8 cellular contexts compared by ENCODE assay signal in the genomic region with DNA sequence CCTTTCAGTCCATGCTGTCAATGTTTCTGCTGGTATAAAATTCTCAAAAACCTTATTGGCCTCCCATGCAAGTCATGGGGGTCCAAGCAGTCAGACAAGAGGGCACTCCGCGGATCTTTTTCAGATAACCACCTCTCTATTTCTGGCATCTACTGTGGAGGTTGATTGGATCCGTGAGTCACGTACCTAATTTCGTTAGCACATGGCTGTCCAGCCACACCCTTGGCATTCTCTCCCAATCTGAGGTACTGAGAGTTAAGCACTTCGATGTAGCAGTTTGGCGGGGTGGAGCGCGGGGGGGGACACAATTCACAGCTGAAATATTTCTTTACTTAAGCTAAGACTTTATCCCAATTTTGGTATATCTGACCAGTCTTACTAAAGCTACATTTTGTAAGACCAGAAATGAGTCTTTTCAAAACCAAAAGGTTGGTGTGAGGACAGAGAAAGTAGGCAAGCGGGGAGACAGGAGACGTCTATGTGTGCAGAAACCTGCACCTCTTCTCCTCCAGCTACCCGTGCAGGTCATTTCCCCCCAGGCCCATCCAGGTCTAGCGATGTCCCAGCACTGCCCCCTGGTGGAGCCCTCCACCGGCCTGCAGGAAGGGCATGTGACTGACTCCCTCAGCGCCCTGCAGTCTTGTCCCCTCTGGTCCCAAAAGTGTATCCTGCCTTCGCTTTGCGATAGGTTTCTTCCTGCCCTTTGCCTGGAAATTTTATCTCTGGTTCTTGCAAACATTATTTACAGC.
A peak's percentile ranks its signal among the peaks of the same experiment; 100 is the strongest.
DNase-seq lines count a peak whose midpoint lies in the region; ATAC-seq and TF ChIP-seq lines count a peak whose summit lies in the region.

No MANE protein-coding gene starts in this region.

- peaks cover 61% of the 10 kb centered on the region for H3K4me1 ChIP-seq in PC-3 (ENCODE audit: insufficient read depth, low read length)

- intact Hi-C loops in Right ventricle myocardium inferior (cut with DNase I): no loop called here
- intact Hi-C loops in cardiac septum (cut with DNase I): no loop called here
- intact Hi-C loops in PC-3 (cut with micrococcal nuclease): loop anchor here (2.0 to 10.0 kb wide), 5 partner anchors 90 to 640 kb away; no protein-coding TSS in a partner anchor

- no peaks in the 10 kb centered on the region for H3K9me3 ChIP-seq in PC-3 (ENCODE audit: low read length)

- H3K4me2 ChIP-seq in PC-3 (ENCODE audit: low read length): peak overlapping the region; percentile 55

- H3K27ac Mint-ChIP-seq in activated naive CD4-positive, alpha-beta T cell treated with anti-CD3 and anti-CD28 coated beads, Interleukin-2, amount 10 ng/mL, durations not matched to agents 7 days and 5 days: no peak overlapping the region

- H3K4me3 ChIP-seq in PC-3 (ENCODE audit: low read length) (no peak overlapping the region), kidney epithelial cell (ENCODE audit: low read depth, low read length) (no peak overlapping the region)

- H3K27ac ChIP-seq in PC-3 (ENCODE audit: low read length): peak overlapping the region; percentile 100

- DNase-seq in Right ventricle myocardium inferior (ENCODE audit: missing footprints): peak; percentile 68
- DNase-seq in cardiac septum (ENCODE audit: low spot score): no peak
- DNase-seq in PC-3: peak; percentile 37
- DNase-seq in activated naive CD4-positive, alpha-beta T cell treated with anti-CD3 and anti-CD28 coated beads, Interleukin-2, amount 10 ng/mL, durations not matched to agents 7 days and 5 days: peak; percentile 63
- no peak for DNase-seq in kidney epithelial cell (ENCODE audit: low read depth)
- peak; percentile 51 for DNase-seq in stimulated activated CD8-positive, alpha-beta memory T cell treated with anti-CD3 and anti-CD28 coated beads, Interleukin-4, amount 100 ng/mL, for 24 hours (ENCODE audit: low read depth)
- no peak for DNase-seq in SW 1271 (lab: John Stamatoyannopoulos, UW)

- H3K36me3 Mint-ChIP-seq in activated naive CD4-positive, alpha-beta T cell treated with anti-CD3 and anti-CD28 coated beads, Interleukin-2, amount 10 ng/mL, durations not matched to agents 7 days and 5 days: no peaks in the 10 kb centered on the region

- no peaks in the 10 kb centered on the region for H3F3A ChIP-seq in PC-3 (ENCODE audit: low read length, unreplicated experiment)

- H3K79me2 ChIP-seq in PC-3 (ENCODE audit: low read length): no peaks in the 10 kb centered on the region

- TF ChIP-seq CTCF in PC-3 (conservative IDR thresholded peaks at IDR 0.05; ENCODE audit: low read depth, low read length) (peak; percentile 62), kidney epithelial cell (IDR thresholded peaks at IDR 0.05; ENCODE audit: insufficient read depth, low read length, poor library complexity, severe bottlenecking) (peak; percentile 50)

- H3K9ac ChIP-seq in PC-3 (ENCODE audit: low read length): peak overlapping the region; percentile 95

- H3K27me3 ChIP-seq in PC-3 (ENCODE audit: low read length) (no peaks in the 10 kb centered on the region), kidney epithelial cell (ENCODE audit: control insufficient read depth, insufficient read depth, low read length) (no peaks in the 10 kb centered on the region)

- peak; percentile 34 for ATAC-seq in Right ventricle myocardium inferior
- ATAC-seq in PC-3: no peak
- no peak for ATAC-seq in GM18511 (IDR thresholded peaks at IDR 0.05; ENCODE audit: unreplicated experiment)

- TSS peak; percentile 20 for BruUV-seq in PC-3 (replicated peaks; lab: Mats Ljungman, UMichigan)

- H3K9me2 ChIP-seq in PC-3 (replicated peaks; ENCODE audit: low read length): no peaks in the 10 kb centered on the region

- no peak overlapping the region for H3K4me3 Mint-ChIP-seq in activated naive CD4-positive, alpha-beta T cell treated with anti-CD3 and anti-CD28 coated beads, Interleukin-2, amount 10 ng/mL, durations not matched to agents 7 days and 5 days

- no peak overlapping the region for H2AFZ ChIP-seq in PC-3 (ENCODE audit: low read length)

- no peaks in the 10 kb centered on the region for H3K9me3 Mint-ChIP-seq in activated naive CD4-positive, alpha-beta T cell treated with anti-CD3 and anti-CD28 coated beads, Interleukin-2, amount 10 ng/mL, durations not matched to agents 7 days and 5 days

- H3K36me3 ChIP-seq in PC-3 (ENCODE audit: low read depth, low read length) (no peaks in the 10 kb centered on the region), kidney epithelial cell (ENCODE audit: control insufficient read depth, insufficient read depth, low read length) (no peaks in the 10 kb centered on the region)

- no peaks in the 10 kb centered on the region for H3K27me3 Mint-ChIP-seq in activated naive CD4-positive, alpha-beta T cell treated with anti-CD3 and anti-CD28 coated beads, Interleukin-2, amount 10 ng/mL, durations not matched to agents 7 days and 5 days

- CTCF ChIA-PET in PC-3 (lab: Charles Lee): interaction anchor here (0.6 kb wide), 1 partner anchor 534 kb away, joined by 3 read pairs; no protein-coding TSS in a partner anchor
- CTCF ChIA-PET in activated naive CD4-positive, alpha-beta T cell treated with anti-CD3 and anti-CD28 coated beads, Interleukin-2, amount 10 ng/mL, durations not matched to agents 7 days and 5 days (lab: Charles Lee): interaction anchor here (0.6 to 1.9 kb wide), 8 partner anchors 9 to 862 kb away, joined by 3 to 7 read pairs (median 4); no protein-coding TSS in a partner anchor

- no peaks in the 10 kb centered on the region for H4K20me1 ChIP-seq in PC-3 (ENCODE audit: low read length)

- no peaks in the 10 kb centered on the region for H3K4me1 Mint-ChIP-seq in activated naive CD4-positive, alpha-beta T cell treated with anti-CD3 and anti-CD28 coated beads, Interleukin-2, amount 10 ng/mL, durations not matched to agents 7 days and 5 days

- POLR2A ChIA-PET in PC-3 (lab: Charles Lee; ENCODE audit: unreplicated experiment): interaction anchor here (0.6 to 1.2 kb wide), 4 partner anchors 10 to 563 kb away, joined by 3 to 4 read pairs (median 4); no protein-coding TSS in a partner anchor

Comparison
In these comparisons a context has a peak if more than half of its experiments do, and no peak if none do; other contexts are left out.
1. DNase-seq: peak in Right ventricle myocardium inferior (single experiment), PC-3 (single experiment), activated naive CD4-positive, alpha-beta T cell treated with anti-CD3 and anti-CD28 coated beads, Interleukin-2, amount 10 ng/mL, durations not matched to agents 7 days and 5 days (single experiment) and stimulated activated CD8-positive, alpha-beta memory T cell treated with anti-CD3 and anti-CD28 coated beads, Interleukin-4, amount 100 ng/mL, for 24 hours (single experiment); none in cardiac septum (single experiment), kidney epithelial cell (single experiment) and SW 1271 (0 of 2).